Comparison of ENCODE assay signal across 24 cellular contexts in the genomic region with DNA sequence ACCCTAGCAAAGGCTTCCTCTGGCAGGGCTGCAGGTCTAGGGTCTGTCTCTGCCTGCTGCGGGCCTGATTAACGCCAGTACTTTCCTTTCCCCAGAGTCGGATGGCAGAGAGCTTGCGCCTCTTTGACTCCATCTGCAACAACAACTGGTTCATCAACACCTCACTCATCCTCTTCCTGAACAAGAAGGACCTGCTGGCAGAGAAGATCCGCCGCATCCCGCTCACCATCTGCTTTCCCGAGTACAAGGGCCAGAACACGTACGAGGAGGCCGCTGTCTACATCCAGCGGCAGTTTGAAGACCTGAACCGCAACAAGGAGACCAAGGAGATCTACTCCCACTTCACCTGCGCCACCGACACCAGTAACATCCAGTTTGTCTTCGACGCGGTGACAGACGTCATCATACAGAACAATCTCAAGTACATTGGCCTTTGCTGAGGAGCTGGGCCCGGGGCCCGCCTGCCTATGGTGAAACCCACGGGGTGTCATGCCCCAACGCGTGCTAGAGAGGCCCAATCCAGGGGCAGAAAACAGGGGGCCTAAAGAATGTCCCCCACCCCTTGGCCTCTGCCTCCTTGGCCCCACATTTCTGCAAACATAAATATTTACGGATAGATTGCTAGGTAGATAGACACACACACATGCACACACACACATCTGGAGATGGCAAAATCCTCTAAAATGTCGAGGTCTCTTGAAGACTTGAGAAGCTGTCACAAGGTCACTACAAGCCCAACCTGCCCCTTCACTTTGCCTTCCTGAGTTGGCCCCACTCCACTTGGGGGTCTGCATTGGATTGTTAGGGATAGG. TPM values are rescaled to one million over a fixed set of nuclear protein-coding genes. Genes with fewer than 3 reads are reported as not detected.
"Had no signal": no experiment of that assay in that cellular context is flagged by ENCODE, and none has a peak within 500 bp of the region (broad histone marks: within the 10 kb centered on the region; RNA-seq: fewer than 3 reads in every experiment).

No MANE protein-coding gene starts in this region.

- ATAC-seq: activated T-helper 17 cell treated with anti-CD3 and anti-CD28 coated beads, Interleukin-2, amount 50 U/mL, for 72 hours; pancreas; right lobe of liver; stimulated activated naive CD8-positive, alpha-beta T cell treated with anti-CD3 and anti-CD28 coated beads, Interleukin-15, amount 100 ng/mL, for 72 hours had no signal

- H3K36me3 ChIP-seq: pancreas, right lobe of liver, vagina had no signal

- H3K4me3 Mint-ChIP-seq: activated CD4-positive, alpha-beta T cell treated with anti-CD3 and anti-CD28 coated beads, Interleukin-2, amount 10 ng/mL, durations not matched to agents 7 days and 5 days; activated naive CD8-positive, alpha-beta T cell treated with anti-CD3 and anti-CD28 coated beads for 36 hours; activated T-cell treated with anti-CD3 and anti-CD28 coated beads, Interleukin-2, amount 50 U/mL, for 24 hours; activated T-helper 17 cell treated with anti-CD3 and anti-CD28 coated beads, Interleukin-2, amount 50 U/mL, for 72 hours; dendritic cell treated with granulocyte-macrophage colony-stimulating factor and Interleukin-4, amounts not matched to agents 40 ng/mL and 50 ng/mL, for 4 days; immature natural killer cell; nephron; stimulated activated naive CD8-positive, alpha-beta T cell treated with anti-CD3 and anti-CD28 coated beads, Interleukin-15, amount 100 ng/mL, for 72 hours; type B pancreatic cell had no signal

- H3K27ac Mint-ChIP-seq: activated CD4-positive, alpha-beta T cell treated with anti-CD3 and anti-CD28 coated beads, Interleukin-2, amount 10 ng/mL, durations not matched to agents 7 days and 5 days; activated naive CD8-positive, alpha-beta T cell treated with anti-CD3 and anti-CD28 coated beads for 36 hours; activated T-cell treated with anti-CD3 and anti-CD28 coated beads, Interleukin-2, amount 50 U/mL, for 24 hours; activated T-helper 17 cell treated with anti-CD3 and anti-CD28 coated beads, Interleukin-2, amount 50 U/mL, for 72 hours; dendritic cell treated with granulocyte-macrophage colony-stimulating factor and Interleukin-4, amounts not matched to agents 40 ng/mL and 50 ng/mL, for 4 days; nephron; stimulated activated naive CD8-positive, alpha-beta T cell treated with anti-CD3 and anti-CD28 coated beads, Interleukin-15, amount 100 ng/mL, for 72 hours; type B pancreatic cell had no signal

- H3K4me1 ChIP-seq: vagina had no signal

- H3K36me3 Mint-ChIP-seq: type B pancreatic cell had no signal

- H3K27me3 Mint-ChIP-seq: activated CD4-positive, alpha-beta T cell treated with anti-CD3 and anti-CD28 coated beads, Interleukin-2, amount 10 ng/mL, durations not matched to agents 7 days and 5 days; activated naive CD8-positive, alpha-beta T cell treated with anti-CD3 and anti-CD28 coated beads for 36 hours; activated T-cell treated with anti-CD3 and anti-CD28 coated beads, Interleukin-2, amount 50 U/mL, for 24 hours; activated T-helper 17 cell treated with anti-CD3 and anti-CD28 coated beads, Interleukin-2, amount 50 U/mL, for 72 hours; dendritic cell treated with granulocyte-macrophage colony-stimulating factor and Interleukin-4, amounts not matched to agents 40 ng/mL and 50 ng/mL, for 4 days; stimulated activated naive CD8-positive, alpha-beta T cell treated with anti-CD3 and anti-CD28 coated beads, Interleukin-15, amount 100 ng/mL, for 72 hours; type B pancreatic cell had no signal

- H3K27me3 ChIP-seq: hepatocyte, pancreas, right lobe of liver, testis, vagina had no signal

- H3K9me3 Mint-ChIP-seq: activated T-cell treated with anti-CD3 and anti-CD28 coated beads, Interleukin-2, amount 50 U/mL, for 24 hours; dendritic cell treated with granulocyte-macrophage colony-stimulating factor and Interleukin-4, amounts not matched to agents 40 ng/mL and 50 ng/mL, for 4 days; immature natural killer cell; nephron; type B pancreatic cell had no signal

- DNase-seq: activated CD4-positive, alpha-beta T cell treated with anti-CD3 and anti-CD28 coated beads, Interleukin-2, amount 10 ng/mL, durations not matched to agents 7 days and 5 days; activated CD4-positive, CD25-positive, alpha-beta regulatory T cell treated with anti-CD3 and anti-CD28 coated beads, Interleukin-2, amount 50 U/mL, for 72 hours; activated naive CD4-positive, alpha-beta T cell; activated naive CD8-positive, alpha-beta T cell treated with anti-CD3 and anti-CD28 coated beads for 36 hours; activated T-cell treated with anti-CD3 and anti-CD28 coated beads, Interleukin-2, amount 50 U/mL, for 24 hours; amniotic stem cell; effector memory CD4-positive, alpha-beta T cell; foreskin melanocyte; immature natural killer cell; right lobe of liver; stimulated activated CD4-positive, alpha-beta T cell treated with anti-CD3 and anti-CD28 coated beads, Interleukin-1b, Interleukin-23, amount 100 ng/mL, for 48 hours; stimulated activated naive CD8-positive, alpha-beta T cell treated with anti-CD3 and anti-CD28 coated beads, Interleukin-15, amount 100 ng/mL, for 72 hours; T-helper 1 cell; testis; WERI-Rb-1 had no signal

- H3K27ac ChIP-seq: hepatocyte, pancreas, right lobe of liver, skin epidermis, testis, vagina, WERI-Rb-1 had no signal

- H3K9me3 ChIP-seq: pancreas, right lobe of liver, testis, vagina had no signal

- H3K4me3 ChIP-seq: hepatocyte, pancreas, right lobe of liver, skin epidermis, testis, vagina had no signal

RNA-seq across cellular contexts. Expression of a gene that starts 18.6 kb away (rescaled TPM):
- total RNA-seq: activated T-helper 17 cell treated with anti-CD3 and anti-CD28 coated beads, Interleukin-2, amount 50 U/mL, for 72 hours; chondrocyte; hepatocyte; right lobe of liver; vagina had no signal
